1 cellular context compared by ENCODE assay signal in genomic region chr13:113621498-113621897, GRCh38.
TF ChIP-seq lines count a peak whose summit lies in the region.

No MANE protein-coding gene starts in this region.

TF ChIP-seq in HepG2, 621 proteins besides CTCF, POLR2A, EP300 and RAD21:
- TF ChIP-seq POGZ (CRISPR knock-in tag; IDR thresholded peaks at IDR 0.05) (peak; percentile 76), ZBTB38 (CRISPR knock-in tag; IDR thresholded peaks at IDR 0.05) (peak; percentile 80), ZMYM4 (CRISPR knock-in tag; IDR thresholded peaks at IDR 0.05) (peak; percentile 48; the same call in 1 of the 2 replicates), STAG1 (CRISPR knock-in tag; IDR thresholded peaks at IDR 0.05) (peak; percentile 41), ZBTB33 (CRISPR knock-in tag; IDR thresholded peaks at IDR 0.05) (peak; percentile 100), HOXA3 (CRISPR knock-in tag; IDR thresholded peaks at IDR 0.05) (peak; percentile 46; the same call in 1 of the 2 replicates)
